Comparison of ENCODE assay signal across 9 cellular contexts in the genomic region with DNA sequence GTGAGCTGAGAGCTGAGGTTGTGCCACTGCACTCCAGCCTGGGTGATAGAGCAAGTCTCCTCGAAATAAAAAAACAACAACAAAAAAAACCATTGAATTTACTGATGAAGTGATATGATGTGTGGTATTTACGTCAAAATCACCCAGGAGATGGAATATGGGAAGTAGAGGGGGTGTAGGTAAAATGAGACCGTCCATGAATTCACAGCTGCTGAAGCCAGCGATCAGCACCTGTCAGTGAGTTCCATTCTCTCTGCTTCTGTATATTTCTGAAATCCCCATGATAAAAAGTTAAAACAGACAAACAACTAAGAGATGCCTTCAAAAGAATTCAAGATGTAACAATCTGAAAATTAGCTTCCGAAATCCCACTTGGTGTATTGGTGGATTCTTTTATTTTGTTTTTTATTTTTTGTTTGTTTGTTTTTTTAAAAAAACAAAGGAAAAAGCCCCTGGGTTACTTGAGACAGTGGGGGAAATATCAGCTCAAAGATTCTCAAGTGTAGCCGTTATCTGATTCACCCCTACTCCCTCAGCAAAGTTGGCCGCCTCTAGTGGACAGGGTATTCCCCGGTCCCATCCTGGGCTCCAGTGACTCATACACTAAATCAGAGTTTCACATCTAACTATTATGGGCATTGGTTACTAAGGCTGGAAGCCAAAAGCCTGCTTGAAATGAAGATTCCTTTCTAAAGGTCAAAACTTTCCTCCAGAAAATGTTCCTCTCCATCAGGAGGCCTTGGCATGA.
DNase-seq lines count a peak whose midpoint lies in the region; ATAC-seq and TF ChIP-seq lines count a peak whose summit lies in the region.
"Had no signal": no experiment of that assay in that cellular context is flagged by ENCODE, and none has a peak within 500 bp of the region (broad histone marks: within the 10 kb centered on the region; RNA-seq: fewer than 3 reads in every experiment).

No MANE protein-coding gene starts in this region.

- H4K20me1 ChIP-seq in OCI-LY1 (ENCODE audit: insufficient read depth, low read length): no peaks in the 10 kb centered on the region
- H4K20me1 ChIP-seq: BLaER1 treated with 17β-estradiol and CSF1 and Interleukin-3, amounts not matched to agents 10 nM and 100 nM had no signal

- peaks cover 64% of the 10 kb centered on the region for H3K4me1 ChIP-seq in OCI-LY1 (ENCODE audit: insufficient read depth, low read length, severe bottlenecking)

- peak; percentile 86 for ATAC-seq in HG02571 (IDR thresholded peaks at IDR 0.05; ENCODE audit: unreplicated experiment)

- no peaks in the 10 kb centered on the region for H3F3A ChIP-seq in OCI-LY1 (ENCODE audit: insufficient read depth, low read length)

- no peak overlapping the region for H3K4me3 Mint-ChIP-seq in activated CD4-positive, alpha-beta T cell treated with anti-CD3 and anti-CD28 coated beads, Interleukin-2, amount 10 ng/mL, durations not matched to agents 7 days and 5 days
- H3K4me3 Mint-ChIP-seq in stimulated activated naive CD8-positive, alpha-beta T cell treated with anti-CD3 and anti-CD28 coated beads, Interleukin-15, Interleukin-2, amounts not matched to agents 100 ng/mL and 50 ng/mL, for 24 hours: peak overlapping the region; percentile 33

- H3K79me2 ChIP-seq in OCI-LY1 (ENCODE audit: insufficient read depth, low read length): no peaks in the 10 kb centered on the region

- no peak for TF ChIP-seq POLR2A in erythroblast (IDR thresholded peaks at IDR 0.05; ENCODE audit: low read length)

- peaks cover 21% of the 10 kb centered on the region for H3K4me1 Mint-ChIP-seq in activated CD4-positive, alpha-beta T cell treated with anti-CD3 and anti-CD28 coated beads, Interleukin-2, amount 10 ng/mL, durations not matched to agents 7 days and 5 days
- peaks cover 50% of the 10 kb centered on the region for H3K4me1 Mint-ChIP-seq in stimulated activated naive CD8-positive, alpha-beta T cell treated with anti-CD3 and anti-CD28 coated beads, Interleukin-15, Interleukin-2, amounts not matched to agents 100 ng/mL and 50 ng/mL, for 24 hours (ENCODE audit: low read depth)

- H3K9me3 ChIP-seq in OCI-LY1 (ENCODE audit: low read length): no peaks in the 10 kb centered on the region
- H3K9me3 ChIP-seq: BLaER1 treated with 17β-estradiol and CSF1 and Interleukin-3, amounts not matched to agents 10 nM and 100 nM had no signal

- H3K27me3 ChIP-seq in OCI-LY1 (ENCODE audit: insufficient read depth, low read length): no peaks in the 10 kb centered on the region
- H3K27me3 ChIP-seq: BLaER1 treated with 17β-estradiol and CSF1 and Interleukin-3, amounts not matched to agents 10 nM and 100 nM had no signal

- no peaks in the 10 kb centered on the region for H3K9me3 Mint-ChIP-seq in activated CD4-positive, alpha-beta T cell treated with anti-CD3 and anti-CD28 coated beads, Interleukin-2, amount 10 ng/mL, durations not matched to agents 7 days and 5 days
- no peaks in the 10 kb centered on the region for H3K9me3 Mint-ChIP-seq in stimulated activated naive CD8-positive, alpha-beta T cell treated with anti-CD3 and anti-CD28 coated beads, Interleukin-15, Interleukin-2, amounts not matched to agents 100 ng/mL and 50 ng/mL, for 24 hours

- no peak overlapping the region; the same call in 1 of the 2 replicates for H3K9ac ChIP-seq in OCI-LY1 (ENCODE audit: low read length)
- H3K9ac ChIP-seq: BLaER1 treated with 17β-estradiol and CSF1 and Interleukin-3, amounts not matched to agents 10 nM and 100 nM had no signal

- H3K36me3 ChIP-seq in OCI-LY1 (ENCODE audit: insufficient read depth, low read length): no peaks in the 10 kb centered on the region
- H3K36me3 ChIP-seq: BLaER1 treated with 17β-estradiol and CSF1 and Interleukin-3, amounts not matched to agents 10 nM and 100 nM had no signal

- no peaks in the 10 kb centered on the region for H3K27me3 Mint-ChIP-seq in activated CD4-positive, alpha-beta T cell treated with anti-CD3 and anti-CD28 coated beads, Interleukin-2, amount 10 ng/mL, durations not matched to agents 7 days and 5 days
- no peaks in the 10 kb centered on the region for H3K27me3 Mint-ChIP-seq in stimulated activated naive CD8-positive, alpha-beta T cell treated with anti-CD3 and anti-CD28 coated beads, Interleukin-15, Interleukin-2, amounts not matched to agents 100 ng/mL and 50 ng/mL, for 24 hours

- peak overlapping the region; percentile 10 for H3K4me3 ChIP-seq in OCI-LY1 (ENCODE audit: low read depth, low read length, poor library complexity, severe bottlenecking)
- H3K4me3 ChIP-seq: BLaER1 treated with 17β-estradiol and CSF1 and Interleukin-3, amounts not matched to agents 10 nM and 100 nM had no signal

- DNase-seq in activated CD4-positive, alpha-beta T cell treated with anti-CD3 and anti-CD28 coated beads for 48 hours: peak; percentile 60
- no peak for DNase-seq in activated CD4-positive, alpha-beta T cell treated with anti-CD3 and anti-CD28 coated beads, Interleukin-2, amount 10 ng/mL, durations not matched to agents 7 days and 5 days
- DNase-seq in erythroblast (lab: John Stamatoyannopoulos, UW) (peak; percentile 50 to 55), NCI-H774 (lab: John Stamatoyannopoulos, UW) (no peak), NCI-H526 treated with DMSO at 0.1 percent for 48 hours (lab: John Stamatoyannopoulos, UW) (no peak)

- peak overlapping the region; percentile 28; the same call in 1 of the 2 replicates for H3K4me2 ChIP-seq in OCI-LY1 (ENCODE audit: low read length)

- H2AFZ ChIP-seq in OCI-LY1 (ENCODE audit: low read length): no peak overlapping the region

- H3K27ac Mint-ChIP-seq in activated CD4-positive, alpha-beta T cell treated with anti-CD3 and anti-CD28 coated beads, Interleukin-2, amount 10 ng/mL, durations not matched to agents 7 days and 5 days: no peak overlapping the region
- H3K27ac Mint-ChIP-seq in stimulated activated naive CD8-positive, alpha-beta T cell treated with anti-CD3 and anti-CD28 coated beads, Interleukin-15, Interleukin-2, amounts not matched to agents 100 ng/mL and 50 ng/mL, for 24 hours: peak overlapping the region; percentile 93

- no peaks in the 10 kb centered on the region for H3K36me3 Mint-ChIP-seq in activated CD4-positive, alpha-beta T cell treated with anti-CD3 and anti-CD28 coated beads, Interleukin-2, amount 10 ng/mL, durations not matched to agents 7 days and 5 days (ENCODE audit: low read depth)
- no peaks in the 10 kb centered on the region for H3K36me3 Mint-ChIP-seq in stimulated activated naive CD8-positive, alpha-beta T cell treated with anti-CD3 and anti-CD28 coated beads, Interleukin-15, Interleukin-2, amounts not matched to agents 100 ng/mL and 50 ng/mL, for 24 hours (ENCODE audit: low read depth)

- CTCF ChIA-PET in activated CD4-positive, alpha-beta T cell treated with anti-CD3 and anti-CD28 coated beads, Interleukin-2, amount 10 ng/mL, durations not matched to agents 7 days and 5 days (lab: Charles Lee): interaction anchor here (0.8 to 0.9 kb wide), 2 partner anchors 14 to 157 kb away, joined by 3 read pairs; no protein-coding TSS in a partner anchor

- POLR2A ChIA-PET in activated CD4-positive, alpha-beta T cell treated with anti-CD3 and anti-CD28 coated beads, Interleukin-2, amount 10 ng/mL, durations not matched to agents 7 days and 5 days (lab: Charles Lee): no interaction called here

- no peak for TF ChIP-seq CTCF in OCI-LY1 (IDR thresholded peaks at IDR 0.05; ENCODE audit: low read length)

- no peaks in the 10 kb centered on the region for H3K9me2 ChIP-seq in OCI-LY1 (ENCODE audit: low read depth, low read length)

- H3K27ac ChIP-seq in OCI-LY1 (ENCODE audit: low read depth, low read length, poor library complexity, severe bottlenecking): peak overlapping the region; percentile 69
- H3K27ac ChIP-seq: BLaER1 treated with 17β-estradiol and CSF1 and Interleukin-3, amounts not matched to agents 10 nM and 100 nM had no signal

Comparison
In these comparisons a context has a peak if more than half of its experiments do, and no peak if none do; other contexts are left out.
1. DNase-seq: peak in activated CD4-positive, alpha-beta T cell treated with anti-CD3 and anti-CD28 coated beads for 48 hours (single experiment) and erythroblast (2 of 2); none in activated CD4-positive, alpha-beta T cell treated with anti-CD3 and anti-CD28 coated beads, Interleukin-2, amount 10 ng/mL, durations not matched to agents 7 days and 5 days (single experiment), NCI-H774 (single experiment) and NCI-H526 treated with DMSO at 0.1 percent for 48 hours (single experiment).